20 cellular contexts compared by ENCODE assay signal in the genomic region with DNA sequence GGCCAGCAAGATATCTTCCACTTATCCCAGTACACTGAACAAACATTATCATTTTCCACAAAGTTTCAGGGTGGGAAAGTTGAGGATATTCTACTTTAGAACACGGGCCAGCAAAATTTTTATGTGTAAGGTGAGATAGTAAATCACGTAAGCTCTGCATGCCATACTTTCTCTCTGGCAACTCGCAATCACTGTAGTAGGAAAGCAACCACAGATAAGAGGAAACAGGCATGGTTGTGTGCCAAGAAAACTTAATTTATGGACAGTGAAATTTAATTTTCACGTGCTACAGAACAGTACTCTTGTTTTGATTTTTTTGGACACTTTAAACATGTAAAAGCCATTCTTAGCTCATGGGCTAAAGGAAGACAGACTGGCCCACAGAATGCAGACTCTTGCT.
"Had no signal": no experiment of that assay in that cellular context is flagged by ENCODE, and none has a peak within 500 bp of the region (broad histone marks: within the 10 kb centered on the region; RNA-seq: fewer than 3 reads in every experiment).

No MANE protein-coding gene starts in this region.

- H3K4me1 Mint-ChIP-seq: immature natural killer cell; stimulated activated effector memory CD8-positive, alpha-beta T cell treated with anti-CD3 and anti-CD28 coated beads, Interleukin-12 subunit alpha, Interleukin-12 subunit beta, amount 100 ng/mL, for 72 hours had no signal

- H3K4me3 ChIP-seq: gastrocnemius medialis, left ventricle myocardium inferior, lower lobe of right lung, psoas muscle, right lobe of liver, suprapubic skin, tibial artery, upper lobe of right lung had no signal

- H3K4me3 Mint-ChIP-seq: immature natural killer cell; memory B cell; natural killer cell treated with Interleukin-12 subunit alpha and Interleukin-12 subunit beta and Interleukin-15 and Interleukin-18, amount 100 ng/mL, for 72 hours; stimulated activated effector memory CD8-positive, alpha-beta T cell treated with anti-CD3 and anti-CD28 coated beads, Interleukin-12 subunit alpha, Interleukin-12 subunit beta, amount 100 ng/mL, for 72 hours had no signal

- DNase-seq: effector memory CD4-positive, alpha-beta T cell; gastrocnemius medialis; glutamatergic neuron; immature natural killer cell; left ventricle myocardium inferior; lower lobe of right lung; midbrain; psoas muscle; retina; right lobe of liver; stimulated activated CD4-positive, alpha-beta T cell treated with anti-CD3 and anti-CD28 coated beads, Interleukin-4, amount 100 ng/mL, for 1 hour; stimulated activated CD8-positive, alpha-beta memory T cell treated with anti-CD3 and anti-CD28 coated beads, Interleukin-4, amount 100 ng/mL, for 48 hours; stimulated activated naive CD8-positive, alpha-beta T cell treated with anti-CD3 and anti-CD28 coated beads, Interleukin-15, Interleukin-2, amounts not matched to agents 100 U/mL and 50 U/mL, for 24 hours; tibial artery; upper lobe of right lung had no signal

- H3K4me1 ChIP-seq: right lobe of liver had no signal

- ATAC-seq: esophagus mucosa; gastrocnemius medialis; lower lobe of right lung; natural killer cell treated with Interleukin-12 subunit alpha and Interleukin-12 subunit beta and Interleukin-15 and Interleukin-18, amount 100 ng/mL, for 72 hours; psoas muscle; right lobe of liver; stimulated activated effector memory CD8-positive, alpha-beta T cell treated with anti-CD3 and anti-CD28 coated beads, Interleukin-12 subunit alpha, Interleukin-12 subunit beta, amount 100 ng/mL, for 72 hours; stimulated activated naive CD8-positive, alpha-beta T cell treated with anti-CD3 and anti-CD28 coated beads, Interleukin-15, Interleukin-2, amounts not matched to agents 100 U/mL and 50 U/mL, for 24 hours; upper lobe of right lung had no signal

- H3K9me3 ChIP-seq: gastrocnemius medialis, left ventricle myocardium inferior, lower lobe of right lung, psoas muscle, right lobe of liver, suprapubic skin, tibial artery, upper lobe of right lung had no signal

- H3K27ac ChIP-seq: gastrocnemius medialis, left ventricle myocardium inferior, lower lobe of right lung, psoas muscle, right lobe of liver, suprapubic skin, upper lobe of right lung had no signal

- H3K27me3 ChIP-seq: gastrocnemius medialis, right lobe of liver, suprapubic skin, tibial artery, upper lobe of right lung had no signal

- H3K27me3 Mint-ChIP-seq: memory B cell; natural killer cell treated with Interleukin-12 subunit alpha and Interleukin-12 subunit beta and Interleukin-15 and Interleukin-18, amount 100 ng/mL, for 72 hours had no signal

- H3K36me3 ChIP-seq: gastrocnemius medialis, left ventricle myocardium inferior, lower lobe of right lung, right lobe of liver, suprapubic skin, tibial artery, upper lobe of right lung had no signal

- H3K9me3 Mint-ChIP-seq: memory B cell; natural killer cell treated with Interleukin-12 subunit alpha and Interleukin-12 subunit beta and Interleukin-15 and Interleukin-18, amount 100 ng/mL, for 72 hours; stimulated activated effector memory CD8-positive, alpha-beta T cell treated with anti-CD3 and anti-CD28 coated beads, Interleukin-12 subunit alpha, Interleukin-12 subunit beta, amount 100 ng/mL, for 72 hours had no signal

- H3K36me3 Mint-ChIP-seq: immature natural killer cell; memory B cell; natural killer cell treated with Interleukin-12 subunit alpha and Interleukin-12 subunit beta and Interleukin-15 and Interleukin-18, amount 100 ng/mL, for 72 hours; stimulated activated effector memory CD8-positive, alpha-beta T cell treated with anti-CD3 and anti-CD28 coated beads, Interleukin-12 subunit alpha, Interleukin-12 subunit beta, amount 100 ng/mL, for 72 hours had no signal

- H3K27ac Mint-ChIP-seq: immature natural killer cell; memory B cell; natural killer cell treated with Interleukin-12 subunit alpha and Interleukin-12 subunit beta and Interleukin-15 and Interleukin-18, amount 100 ng/mL, for 72 hours; stimulated activated effector memory CD8-positive, alpha-beta T cell treated with anti-CD3 and anti-CD28 coated beads, Interleukin-12 subunit alpha, Interleukin-12 subunit beta, amount 100 ng/mL, for 72 hours had no signal
